In genomic region chr12:70645494-70646317, GRCh38 we compare ENCODE assay signal across 8 cellular contexts. TPM values are rescaled to one million over a fixed set of nuclear protein-coding genes. Genes with fewer than 3 reads are reported as not detected.
A peak's percentile ranks its signal among the peaks of the same experiment; 100 is the strongest.
DNase-seq lines count a peak whose midpoint lies in the region; ATAC-seq, FAIRE-seq and TF ChIP-seq lines count a peak whose summit lies in the region.

No MANE protein-coding gene starts in this region.

- no peaks in the 10 kb centered on the region for H3K36me3 ChIP-seq in osteoblast (ENCODE audit: insufficient read depth, low read length)

- DNase-seq in DMS53 treated with DMSO at 0.1 percent for 48 hours (lab: John Stamatoyannopoulos, UW; ENCODE audit: unreplicated experiment) (peak; percentile 6), SK-MEL-5 (ENCODE audit: low read depth, low spot score) (peak; percentile 74), fibroblast of mammary gland (ENCODE audit: low read depth) (peak; percentile 81), osteoblast (ENCODE audit: insufficient read length, low spot score, missing footprints) (no peak), NCI-H2196 treated with DMSO at 0.1 percent for 48 hours (lab: John Stamatoyannopoulos, UW; ENCODE audit: unreplicated experiment) (no peak), D721Med (ENCODE audit: insufficient read length, low spot score) (no peak), GM13976 (ENCODE audit: low spot score) (no peak)

- H3K27ac ChIP-seq in osteoblast (ENCODE audit: low read depth, low read length) = peak overlapping the region; percentile 87

- peak; percentile 85 for ATAC-seq in HG02759 (IDR thresholded peaks at IDR 0.05; ENCODE audit: unreplicated experiment)

- in situ Hi-C loops in SK-MEL-5 (cut with HindIII; ENCODE audit: low pct_unique_long_range_greater_than_20kb, low sequenced_read_pairs) = no loop called here
- in situ Hi-C loops in GM13976 (cut with MboI; ENCODE audit: low sequenced_read_pairs, unreplicated experiment) = no loop called here

- no peaks in the 10 kb centered on the region for H3K9me3 ChIP-seq in osteoblast (ENCODE audit: low read depth, low read length)

- peak overlapping the region; percentile 69 for H3K4me2 ChIP-seq in osteoblast (ENCODE audit: insufficient read depth, low read length)

- peak overlapping the region; percentile 55 for H2AFZ ChIP-seq in osteoblast (ENCODE audit: low read length)

- peaks cover 48% of the 10 kb centered on the region for H3K4me1 ChIP-seq in osteoblast (ENCODE audit: insufficient read depth, low read length)

- H4K20me1 ChIP-seq in osteoblast (ENCODE audit: insufficient read depth, low read length) = no peaks in the 10 kb centered on the region

- H3K79me2 ChIP-seq in osteoblast (ENCODE audit: insufficient read depth, low read length) = no peaks in the 10 kb centered on the region

- H3K4me3 ChIP-seq in fibroblast of mammary gland (ENCODE audit: control insufficient read depth, low read depth, low read length) (no peak overlapping the region), osteoblast (ENCODE audit: insufficient read depth, low read length) (peak overlapping the region; percentile 17)

- FAIRE-seq in D721Med (lab: Jason Lieb, UNC) = no peak

- TF ChIP-seq CTCF in fibroblast of mammary gland (conservative IDR thresholded peaks at IDR 0.05; ENCODE audit: control insufficient read depth, insufficient read depth, low read depth, low read length) (no peak), osteoblast (IDR thresholded peaks at IDR 0.05; ENCODE audit: extremely low read depth, low read depth, low read length) (no peak), D721Med (IDR thresholded peaks at IDR 0.05; ENCODE audit: insufficient read depth, missing control alignments) (no peak), GM13976 (IDR thresholded peaks at IDR 0.05; ENCODE audit: borderline replicate concordance, control extremely low read depth, extremely low read depth, insufficient read depth, missing control alignments) (no peak)

- H3K27me3 ChIP-seq in osteoblast (ENCODE audit: insufficient read depth, low read length) = no peaks in the 10 kb centered on the region

RNA-seq across cellular contexts. Expression of gene PTPRB, which starts 8.5 kb away (rescaled TPM):
- total RNA-seq in SK-MEL-5 (2014; rRNA removed; shearing (Covaris generic)) = 0.43 and 0.71 TPM in 2 replicates
- 0.24 and 0.30 TPM in 2 replicates for polyA plus RNA-seq in SK-MEL-5 (2015; cell fraction: cytosol; rRNA removed)
- 0.75 and 1.5 TPM in 2 replicates for polyA plus RNA-seq in SK-MEL-5 (2015; cell fraction: nucleus; rRNA removed)
- total RNA-seq in osteoblast = 0.29 and 1.1 TPM in 2 replicates

Comparison
In these comparisons a context has a peak if more than half of its experiments do, and no peak if none do; other contexts are left out.
1. DNase-seq: peak in DMS53 treated with DMSO at 0.1 percent for 48 hours (single experiment), SK-MEL-5 (single experiment) and fibroblast of mammary gland (single experiment); none in osteoblast (single experiment), NCI-H2196 treated with DMSO at 0.1 percent for 48 hours (single experiment), D721Med (single experiment) and GM13976 (single experiment).